Comparison of ENCODE assay signal across 18 cellular contexts in the genomic region with DNA sequence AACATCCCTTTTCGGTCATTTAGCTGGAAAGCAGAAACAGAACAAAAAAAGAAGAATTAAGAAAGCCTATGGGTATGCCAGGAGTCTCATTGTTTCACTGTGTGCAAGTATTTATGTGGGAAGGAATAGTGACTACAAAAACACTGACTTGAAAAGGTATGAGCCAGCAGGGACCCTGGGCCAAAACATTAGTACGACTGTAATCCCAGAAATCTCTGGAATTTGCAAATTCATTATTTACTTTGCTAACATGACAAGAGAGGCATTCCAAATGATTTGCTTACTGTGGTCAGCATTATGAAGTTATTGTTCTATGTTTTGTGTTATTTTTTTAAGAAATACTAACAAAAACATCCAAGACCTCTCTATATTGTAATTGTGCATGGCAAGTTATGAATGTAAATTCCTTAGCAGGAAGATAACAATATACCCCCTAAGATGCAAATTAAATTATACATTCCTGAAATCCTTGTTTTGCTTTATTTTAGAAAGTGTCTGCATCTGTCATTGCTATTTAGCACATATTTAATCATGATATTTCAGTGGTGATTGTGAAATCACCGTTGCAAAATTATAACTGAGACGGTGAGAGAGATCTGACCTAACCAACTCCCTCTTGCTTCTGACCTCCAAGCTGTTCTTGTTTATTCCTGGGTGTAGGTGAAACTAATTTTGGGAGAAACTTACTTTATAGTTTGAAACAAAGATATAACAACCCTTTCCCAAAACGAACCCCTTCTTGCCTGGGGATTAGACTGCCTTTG.
DNase-seq lines count a peak whose midpoint lies in the region; ATAC-seq and TF ChIP-seq lines count a peak whose summit lies in the region.
"Had no signal": no experiment of that assay in that cellular context is flagged by ENCODE, and none has a peak within 500 bp of the region (broad histone marks: within the 10 kb centered on the region; RNA-seq: fewer than 3 reads in every experiment).

No MANE protein-coding gene starts in this region.

- H3K9me3 ChIP-seq in endodermal cell (ENCODE audit: control insufficient read depth, low read length), result no peaks in the 10 kb centered on the region
- no peaks in the 10 kb centered on the region for H3K9me3 ChIP-seq in T-helper 17 cell (ENCODE audit: control insufficient read depth, low read length, poor library complexity, severe bottlenecking)
- H3K9me3 ChIP-seq: upper lobe of left lung had no signal

- DNase-seq in AG20443 (ENCODE audit: low spot score), result peak; percentile 68
- peak; percentile 16 for DNase-seq in M059J (ENCODE audit: low read depth)
- no peak for DNase-seq in endodermal cell
- no peak for DNase-seq in mesothelial cell of epicardium (ENCODE audit: low spot score in 2 of 2, unreplicated experiment in 2 of 2)
- DNase-seq in AML-193 (lab: John Stamatoyannopoulos, UW), result no peak
- no peak for DNase-seq in T-helper 17 cell
- DNase-seq in COLO829 (ENCODE audit: low spot score), result no peak
- DNase-seq: activated CD4-positive, alpha-beta memory T cell treated with anti-CD3 and anti-CD28 coated beads for 36 hours; activated T-cell treated with anti-CD3 and anti-CD28 coated beads, Interleukin-2, amount 50 U/mL, for 72 hours; erythroblast; GDM1; KBM-7; NCI-H1436 treated with DMSO at 0.1 percent for 48 hours; NCI-H446 treated with DMSO at 0.1 percent for 48 hours; stimulated activated naive CD8-positive, alpha-beta T cell treated with anti-CD3 and anti-CD28 coated beads, Interleukin-15, Interleukin-2, amounts not matched to agents 100 U/mL and 50 U/mL, for 24 hours; upper lobe of left lung had no signal

- H3K27me3 Mint-ChIP-seq in endodermal cell (ENCODE audit: insufficient read depth), result peaks cover 6% of the 10 kb centered on the region
- no peaks in the 10 kb centered on the region for H3K27me3 Mint-ChIP-seq in mesothelial cell of epicardium (ENCODE audit: low read depth)
- H3K27me3 Mint-ChIP-seq in T-helper 17 cell, result no peaks in the 10 kb centered on the region
- H3K27me3 Mint-ChIP-seq: activated CD4-positive, alpha-beta memory T cell treated with anti-CD3 and anti-CD28 coated beads for 36 hours had no signal

- peak overlapping the region; percentile 26 for H3K27ac Mint-ChIP-seq in endodermal cell
- H3K27ac Mint-ChIP-seq in mesothelial cell of epicardium, result peak overlapping the region; percentile 79
- H3K27ac Mint-ChIP-seq in T-helper 17 cell, result no peak overlapping the region
- H3K27ac Mint-ChIP-seq: activated CD4-positive, alpha-beta memory T cell treated with anti-CD3 and anti-CD28 coated beads for 36 hours; activated T-cell treated with anti-CD3 and anti-CD28 coated beads, Interleukin-2, amount 50 U/mL, for 72 hours had no signal

- TF ChIP-seq CTCF in endodermal cell (conservative IDR thresholded peaks at IDR 0.05) (no peak), mesothelial cell of epicardium (IDR thresholded peaks at IDR 0.05; ENCODE audit: unreplicated experiment) (no peak)

- H3K4me3 ChIP-seq in endodermal cell (ENCODE audit: low read length), result no peak overlapping the region
- H3K4me3 ChIP-seq: upper lobe of left lung had no signal

- WGBS in endodermal cell (ENCODE audit: insufficient coverage in 1 of 2, insufficient read length in 1 of 2), 2 experiments, result 63 to 83% methylated on average over 2 to 5 of the region's 5 CpGs

- peaks cover 14% of the 10 kb centered on the region for H3K4me1 Mint-ChIP-seq in endodermal cell
- peaks cover 18% of the 10 kb centered on the region for H3K4me1 Mint-ChIP-seq in mesothelial cell of epicardium
- peaks cover 2% of the 10 kb centered on the region for H3K4me1 Mint-ChIP-seq in T-helper 17 cell

- H3K9me3 Mint-ChIP-seq in endodermal cell, result peaks cover 2% of the 10 kb centered on the region
- H3K9me3 Mint-ChIP-seq in mesothelial cell of epicardium, result no peaks in the 10 kb centered on the region
- H3K9me3 Mint-ChIP-seq: activated CD4-positive, alpha-beta memory T cell treated with anti-CD3 and anti-CD28 coated beads for 36 hours; activated T-cell treated with anti-CD3 and anti-CD28 coated beads, Interleukin-2, amount 50 U/mL, for 72 hours had no signal

- H3K4me3 Mint-ChIP-seq in endodermal cell (no peak overlapping the region), mesothelial cell of epicardium (no peak overlapping the region), T-helper 17 cell (no peak overlapping the region)
- H3K4me3 Mint-ChIP-seq: activated CD4-positive, alpha-beta memory T cell treated with anti-CD3 and anti-CD28 coated beads for 36 hours; activated T-cell treated with anti-CD3 and anti-CD28 coated beads, Interleukin-2, amount 50 U/mL, for 72 hours had no signal

- H3K4me1 ChIP-seq in endodermal cell (ENCODE audit: control insufficient read depth, insufficient read depth, low read length), result no peaks in the 10 kb centered on the region
- H3K4me1 ChIP-seq: parathyroid adenoma, upper lobe of left lung had no signal

- no peak overlapping the region for H3K9ac ChIP-seq in endodermal cell (ENCODE audit: extremely low read depth, low read length, poor library complexity, severe bottlenecking)
- H3K9ac ChIP-seq: parathyroid adenoma had no signal

- no peak overlapping the region for H3K27ac ChIP-seq in endodermal cell (ENCODE audit: low read depth, low read length)
- H3K27ac ChIP-seq: parathyroid adenoma, upper lobe of left lung had no signal

- no peaks in the 10 kb centered on the region for H3K36me3 ChIP-seq in endodermal cell (ENCODE audit: control insufficient read depth, insufficient read depth, low read length)
- H3K36me3 ChIP-seq: upper lobe of left lung had no signal

- ATAC-seq in T-helper 17 cell, result no peak
- ATAC-seq in GM18517 (IDR thresholded peaks at IDR 0.05; ENCODE audit: unreplicated experiment), result no peak
- ATAC-seq: activated T-cell treated with anti-CD3 and anti-CD28 coated beads, Interleukin-2, amount 50 U/mL, for 72 hours; stimulated activated naive CD8-positive, alpha-beta T cell treated with anti-CD3 and anti-CD28 coated beads, Interleukin-15, Interleukin-2, amounts not matched to agents 100 U/mL and 50 U/mL, for 24 hours had no signal

- H3K36me3 Mint-ChIP-seq in endodermal cell (ENCODE audit: low read depth), result no peaks in the 10 kb centered on the region
- no peaks in the 10 kb centered on the region for H3K36me3 Mint-ChIP-seq in mesothelial cell of epicardium
- no peaks in the 10 kb centered on the region for H3K36me3 Mint-ChIP-seq in T-helper 17 cell (ENCODE audit: low read depth)
- H3K36me3 Mint-ChIP-seq: activated CD4-positive, alpha-beta memory T cell treated with anti-CD3 and anti-CD28 coated beads for 36 hours had no signal

- H3K27me3 ChIP-seq in endodermal cell (ENCODE audit: control insufficient read depth, insufficient read depth, low read length, poor library complexity, severe bottlenecking), result peaks cover 7% of the 10 kb centered on the region
- H3K27me3 ChIP-seq: upper lobe of left lung had no signal

Comparison
In these comparisons a context has a peak if more than half of its experiments do, and no peak if none do; other contexts are left out.
1. DNase-seq: peak in AG20443 (single experiment) and M059J (single experiment); none in endodermal cell (single experiment), mesothelial cell of epicardium (0 of 2), AML-193 (0 of 2), T-helper 17 cell (0 of 3) and COLO829 (single experiment).